22 cellular contexts compared by ENCODE assay signal in the genomic region with DNA sequence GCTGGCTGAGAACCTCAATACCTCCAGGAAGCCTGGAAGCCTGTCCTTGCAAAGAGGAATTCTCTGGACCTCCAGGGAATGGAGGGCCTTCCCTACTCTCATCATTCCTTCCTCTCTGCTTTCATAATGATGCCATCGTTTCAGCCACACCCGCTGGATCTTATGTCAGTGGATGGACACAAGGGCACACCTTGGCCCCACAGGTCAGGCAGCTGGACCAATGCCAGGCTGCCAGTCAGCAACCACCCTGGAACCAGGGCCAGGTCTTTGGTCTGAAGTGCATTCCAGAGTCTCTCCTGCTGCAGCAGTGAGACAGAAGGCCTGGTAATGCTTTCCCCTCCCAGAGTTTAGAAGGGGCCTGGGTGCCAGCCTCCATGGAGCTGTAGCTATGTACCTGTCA. TPM values are rescaled to one million over a fixed set of nuclear protein-coding genes. Genes with fewer than 3 reads are reported as not detected.
DNase-seq lines count a peak whose midpoint lies in the region; ATAC-seq, FAIRE-seq and TF ChIP-seq lines count a peak whose summit lies in the region.
"Had no signal": no experiment of that assay in that cellular context is flagged by ENCODE, and none has a peak within 500 bp of the region (broad histone marks: within the 10 kb centered on the region; RNA-seq: fewer than 3 reads in every experiment).

No MANE protein-coding gene starts in this region.

- H3K36me3 ChIP-seq in WERI-Rb-1 = peaks cover 10% of the 10 kb centered on the region
- H3K36me3 ChIP-seq in lung (ENCODE audit: control insufficient read depth in 2 of 2, insufficient read depth in 2 of 2, low read length in 2 of 2) = no peaks in the 10 kb centered on the region
- H3K36me3 ChIP-seq: prostate gland had no signal

- H3K27ac ChIP-seq in WERI-Rb-1 (0 out of 2 replicates have a peak overlapping the region, but pooled peaks have one; percentile 6), lung (ENCODE audit: low read depth in 1 of 2, low read length in 1 of 2) (no peak overlapping the region)
- H3K27ac ChIP-seq: C4-2B, prostate gland, testis had no signal

- no peak overlapping the region for H3K4me3 ChIP-seq in WERI-Rb-1 (ENCODE audit: low read depth, low read length)
- H3K4me3 ChIP-seq in lung = no peak overlapping the region
- H3K4me3 ChIP-seq: prostate gland had no signal

- H3K9me3 ChIP-seq in WERI-Rb-1 (ENCODE audit: severe bottlenecking) = peaks cover 2% of the 10 kb centered on the region
- H3K9me3 ChIP-seq in lung (ENCODE audit: control insufficient read depth in 2 of 2, insufficient read depth in 1 of 2, low read length in 1 of 2) = peaks cover 0 to 5% of the 10 kb centered on the region in 2 donors
- H3K9me3 ChIP-seq: prostate gland, testis had no signal

- H3K27ac Mint-ChIP-seq in activated naive CD8-positive, alpha-beta T cell = no peak overlapping the region
- no peak overlapping the region for H3K27ac Mint-ChIP-seq in activated naive CD8-positive, alpha-beta T cell treated with anti-CD3 and anti-CD28 coated beads for 36 hours
- H3K27ac Mint-ChIP-seq in T-cell = no peak overlapping the region
- H3K27ac Mint-ChIP-seq: activated B cell treated with CpG ODN at 0.5 μM for 24 hours; natural killer cell treated with Interleukin-12 subunit alpha and Interleukin-12 subunit beta and Interleukin-15 and Interleukin-18, amount 100 ng/mL, for 72 hours; T-helper 1 cell treated with Interleukin-12 subunit alpha and Interleukin-12 subunit beta and Interleukin-4 antibody, amounts not matched to agents 30 μg/mL and 1 μg/mL, for 36 hours had no signal

- no peaks in the 10 kb centered on the region for H3K36me3 Mint-ChIP-seq in activated naive CD8-positive, alpha-beta T cell
- no peaks in the 10 kb centered on the region for H3K36me3 Mint-ChIP-seq in activated naive CD8-positive, alpha-beta T cell treated with anti-CD3 and anti-CD28 coated beads for 36 hours
- no peaks in the 10 kb centered on the region for H3K36me3 Mint-ChIP-seq in T-cell
- H3K36me3 Mint-ChIP-seq: natural killer cell treated with Interleukin-12 subunit alpha and Interleukin-12 subunit beta and Interleukin-15 and Interleukin-18, amount 100 ng/mL, for 72 hours had no signal

- no peak for TF ChIP-seq CTCF in WERI-Rb-1 (IDR thresholded peaks at IDR 0.05; ENCODE audit: low read depth, low read length)
- TF ChIP-seq CTCF in lung (IDR thresholded peaks at IDR 0.05; ENCODE audit: control extremely low read depth, extremely low read depth) = no peak

- peaks cover 6% of the 10 kb centered on the region for H3K4me1 Mint-ChIP-seq in activated naive CD8-positive, alpha-beta T cell (ENCODE audit: low read depth)
- H3K4me1 Mint-ChIP-seq in activated naive CD8-positive, alpha-beta T cell treated with anti-CD3 and anti-CD28 coated beads for 36 hours = peaks cover 6% of the 10 kb centered on the region
- H3K4me1 Mint-ChIP-seq in T-cell = peaks cover 0 to 7% (median 2%) of the 10 kb centered on the region in 3 donors

- WGBS in lung, 2 donors = 51 to 77% methylated on average over 2 of the region's 2 CpGs

- POLR2A ChIA-PET in T-cell (lab: Charles Lee) = no interaction called here

- H3K9me3 Mint-ChIP-seq in activated naive CD8-positive, alpha-beta T cell (ENCODE audit: low read depth) = no peaks in the 10 kb centered on the region
- H3K9me3 Mint-ChIP-seq in activated naive CD8-positive, alpha-beta T cell treated with anti-CD3 and anti-CD28 coated beads for 36 hours = no peaks in the 10 kb centered on the region
- H3K9me3 Mint-ChIP-seq in T-cell = no peaks in the 10 kb centered on the region
- H3K9me3 Mint-ChIP-seq: activated B cell treated with CpG ODN at 0.5 μM for 24 hours; natural killer cell treated with Interleukin-12 subunit alpha and Interleukin-12 subunit beta and Interleukin-15 and Interleukin-18, amount 100 ng/mL, for 72 hours; T-helper 1 cell treated with Interleukin-12 subunit alpha and Interleukin-12 subunit beta and Interleukin-4 antibody, amounts not matched to agents 30 μg/mL and 1 μg/mL, for 36 hours had no signal

- peak; percentile 37 for FAIRE-seq in urothelium cell line (lab: Jason Lieb, UNC)
- FAIRE-seq: A204.1 had no signal

- peak overlapping the region; percentile 42 for H3K4me3 Mint-ChIP-seq in activated naive CD8-positive, alpha-beta T cell
- no peak overlapping the region for H3K4me3 Mint-ChIP-seq in activated naive CD8-positive, alpha-beta T cell treated with anti-CD3 and anti-CD28 coated beads for 36 hours
- peak overlapping the region in 1 of 3 donors; percentile 49 for H3K4me3 Mint-ChIP-seq in T-cell
- H3K4me3 Mint-ChIP-seq: natural killer cell treated with Interleukin-12 subunit alpha and Interleukin-12 subunit beta and Interleukin-15 and Interleukin-18, amount 100 ng/mL, for 72 hours; T-helper 1 cell treated with Interleukin-12 subunit alpha and Interleukin-12 subunit beta and Interleukin-4 antibody, amounts not matched to agents 30 μg/mL and 1 μg/mL, for 36 hours had no signal

- no peaks in the 10 kb centered on the region for H3K27me3 ChIP-seq in WERI-Rb-1 (ENCODE audit: insufficient read depth, low read depth, severe bottlenecking)
- H3K27me3 ChIP-seq in lung (ENCODE audit: control insufficient read depth, insufficient read depth) = peaks cover 2% of the 10 kb centered on the region
- H3K27me3 ChIP-seq: testis had no signal

- peaks cover 0 to 8% of the 10 kb centered on the region in 2 donors for H3K4me1 ChIP-seq in lung (ENCODE audit: control insufficient read depth in 2 of 2, insufficient read depth in 2 of 2, low read length in 2 of 2)
- H3K4me1 ChIP-seq: prostate gland had no signal

- peaks cover 13% of the 10 kb centered on the region for H3K27me3 Mint-ChIP-seq in activated naive CD8-positive, alpha-beta T cell
- H3K27me3 Mint-ChIP-seq in activated naive CD8-positive, alpha-beta T cell treated with anti-CD3 and anti-CD28 coated beads for 36 hours = peaks cover 67% of the 10 kb centered on the region
- H3K27me3 Mint-ChIP-seq in T-cell = peaks cover 53 to 78% of the 10 kb centered on the region in 2 donors

- CTCF ChIA-PET in T-cell (lab: Charles Lee) = interaction anchor here in 1 of 2 donors (1.0 kb wide), 1 partner anchor 19 kb away, joined by 6 read pairs; no protein-coding TSS in a partner anchor

- no peak for ATAC-seq in lung (ENCODE audit: insufficient read depth, low FRiP score)
- no peak for ATAC-seq in T-cell (replicated peaks in 1 of 4)
- ATAC-seq: natural killer cell treated with Interleukin-12 subunit alpha and Interleukin-12 subunit beta and Interleukin-15 and Interleukin-18, amount 100 ng/mL, for 72 hours had no signal

- no peak for DNase-seq in activated naive CD8-positive, alpha-beta T cell treated with anti-CD3 and anti-CD28 coated beads for 36 hours
- no peak for DNase-seq in WERI-Rb-1
- DNase-seq in lung (ENCODE audit: low spot score) = peak; percentile 54
- DNase-seq in urothelium cell line (ENCODE audit: low spot score) = no peak
- DNase-seq in stimulated activated CD4-positive, alpha-beta T cell treated with anti-CD3 and anti-CD28 coated beads, Interleukin-1b, Interleukin-23, amount 100 ng/mL, for 48 hours = no peak
- DNase-seq in NCI-H1048 (lab: John Stamatoyannopoulos, UW) = no peak
- no peak for DNase-seq in T-cell
- DNase-seq: activated B cell treated with CpG ODN at 0.5 μM for 24 hours; DMS79 treated with DMSO at 0.1 percent for 48 hours; effector CD8-positive, alpha-beta T cell; glutamatergic neuron; mammary epithelial cell; NCI-H1436 treated with DMSO at 0.1 percent for 48 hours; NCI-H345; Right ventricle myocardium superior; testis had no signal

RNA-seq across cellular contexts. Expression of a gene that starts 7.4 kb away (rescaled TPM):
- total RNA-seq in activated naive CD8-positive, alpha-beta T cell treated with anti-CD3 and anti-CD28 coated beads for 36 hours = not detected
- under 1 TPM; 0.21 to 0.57 TPM for total RNA-seq in lung
- polyA plus RNA-seq in lung = under 1 TPM; 0.10 to 0.57 TPM
- total RNA-seq in T-cell = not detected
- total RNA-seq: activated B cell treated with CpG ODN at 0.5 μM for 24 hours; natural killer cell treated with Interleukin-12 subunit alpha and Interleukin-12 subunit beta and Interleukin-15 and Interleukin-18, amount 100 ng/mL, for 72 hours had no signal

RNA-seq across cellular contexts. Expression of a gene that starts 13.1 kb away (rescaled TPM):
- total RNA-seq in activated naive CD8-positive, alpha-beta T cell treated with anti-CD3 and anti-CD28 coated beads for 36 hours = 10 to 100 TPM; 36.7 to 37.1 TPM
- total RNA-seq in lung (1 to 10 TPM in 1 of 2 donors, under 1 TPM in 1; 0.80 to 1.4 TPM), T-cell (1 to 10 TPM in 1 of 5 donors, under 1 TPM in 4; 0.37 to 1.2 (median 0.62) TPM)
- polyA plus RNA-seq in lung = under 1 TPM; 0.70 to 0.87 TPM

RNA-seq across cellular contexts. Expression of a gene that starts 45.4 kb away (rescaled TPM):
- total RNA-seq in activated naive CD8-positive, alpha-beta T cell treated with anti-CD3 and anti-CD28 coated beads for 36 hours = not detected
- total RNA-seq in lung = under 1 TPM; 0.25 to 0.88 TPM
- polyA plus RNA-seq in lung = under 1 TPM; 0.32 to 0.35 TPM
- not detected for total RNA-seq in T-cell
- total RNA-seq: activated B cell treated with CpG ODN at 0.5 μM for 24 hours; natural killer cell treated with Interleukin-12 subunit alpha and Interleukin-12 subunit beta and Interleukin-15 and Interleukin-18, amount 100 ng/mL, for 72 hours had no signal
- polyA plus RNA-seq: mammary epithelial cell had no signal

Comparison
In these comparisons a context has a peak if more than half of its experiments do, and no peak if none do; other contexts are left out.
1. RNA of a gene that starts 13.1 kb away (total RNA-seq): 36.7 to 37.1 TPM in activated naive CD8-positive, alpha-beta T cell treated with anti-CD3 and anti-CD28 coated beads for 36 hours; 0.80 to 1.4 TPM in lung and 0.37 to 1.2 TPM in T-cell; every median in the first group is over 10 times any median in the second.